Comparison of ENCODE assay signal across 11 cellular contexts in genomic region chr12:50927766-50928224, GRCh38. TPM values are rescaled to one million over a fixed set of nuclear protein-coding genes. Genes with fewer than 3 reads are reported as not detected.
DNase-seq lines count a peak whose midpoint lies in the region; ATAC-seq, FAIRE-seq and TF ChIP-seq lines count a peak whose summit lies in the region.
"Had no signal": no experiment of that assay in that cellular context is flagged by ENCODE, and none has a peak within 500 bp of the region (broad histone marks: within the 10 kb centered on the region; RNA-seq: fewer than 3 reads in every experiment).

No MANE protein-coding gene starts in this region.

- no peak for DNase-seq in GM18507 (ENCODE audit: extremely low spot score, insufficient read length, low read depth)
- DNase-seq in astrocyte of the cerebellum (ENCODE audit: low read depth): no peak
- DNase-seq in stimulated activated naive B cell treated with anti-CD40 and anti-IgM and Interleukin-4, amounts not matched to agents 10 μg/mL and 1 μg/mL and 100 μg/mL, for 72 hours: no peak
- DNase-seq in cerebellum (ENCODE audit: low spot score): no peak
- no peak for DNase-seq in G401 (ENCODE audit: low spot score)
- no peak for DNase-seq in activated CD4-positive, alpha-beta memory T cell treated with anti-CD3 and anti-CD28 coated beads, Interleukin-2, amount 10 ng/mL, durations not matched to agents 7 days and 5 days
- no peak for DNase-seq in mesenteric fat pad (ENCODE audit: low spot score)
- DNase-seq: NCI-H1436 treated with DMSO at 0.1 percent for 48 hours had no signal

- CTCF ChIA-PET in activated CD4-positive, alpha-beta memory T cell treated with anti-CD3 and anti-CD28 coated beads, Interleukin-2, amount 10 ng/mL, durations not matched to agents 7 days and 5 days (lab: Charles Lee): no interaction called here

- no peaks in the 10 kb centered on the region for H3K27me3 Mint-ChIP-seq in stimulated activated naive B cell treated with anti-CD40 and anti-IgM and Interleukin-4, amounts not matched to agents 10 μg/mL and 1 μg/mL and 100 μg/mL, for 72 hours
- no peaks in the 10 kb centered on the region for H3K27me3 Mint-ChIP-seq in activated CD4-positive, alpha-beta memory T cell treated with anti-CD3 and anti-CD28 coated beads, Interleukin-2, amount 10 ng/mL, durations not matched to agents 7 days and 5 days

- H3K27me3 ChIP-seq in liver (ENCODE audit: control insufficient read depth in 4 of 4, insufficient read depth in 4 of 4, low read length in 3 of 4): no peaks in the 10 kb centered on the region

- peak overlapping the region; percentile 80 for H3K27ac Mint-ChIP-seq in stimulated activated naive B cell treated with anti-CD40 and anti-IgM and Interleukin-4, amounts not matched to agents 10 μg/mL and 1 μg/mL and 100 μg/mL, for 72 hours
- no peak overlapping the region for H3K27ac Mint-ChIP-seq in activated CD4-positive, alpha-beta memory T cell treated with anti-CD3 and anti-CD28 coated beads, Interleukin-2, amount 10 ng/mL, durations not matched to agents 7 days and 5 days

- H3K9me3 ChIP-seq in liver (ENCODE audit: control insufficient read depth in 4 of 4, low read length in 3 of 4): no peaks in the 10 kb centered on the region

- peaks cover 0 to 4% (median 1%) of the 10 kb centered on the region in 4 donors for H3K36me3 ChIP-seq in liver (ENCODE audit: control insufficient read depth in 4 of 4, insufficient read depth in 3 of 4, low read depth in 1 of 4, low read length in 3 of 4)

- peak overlapping the region; percentile 85 to 91 for H3K4me3 Mint-ChIP-seq in stimulated activated naive B cell treated with anti-CD40 and anti-IgM and Interleukin-4, amounts not matched to agents 10 μg/mL and 1 μg/mL and 100 μg/mL, for 72 hours
- no peak overlapping the region for H3K4me3 Mint-ChIP-seq in activated CD4-positive, alpha-beta memory T cell treated with anti-CD3 and anti-CD28 coated beads, Interleukin-2, amount 10 ng/mL, durations not matched to agents 7 days and 5 days
- H3K4me3 Mint-ChIP-seq: neural crest cell had no signal

- in situ Hi-C loops in astrocyte of the cerebellum (cut with HindIII; ENCODE audit: low sequenced_read_pairs) (no loop called here), G401 (cut with HindIII; ENCODE audit: low sequenced_read_pairs) (no loop called here)

- TF ChIP-seq RAD21 in liver (IDR thresholded peaks at IDR 0.05): no peak

- no peak for ATAC-seq in stimulated activated naive B cell treated with anti-CD40 and anti-IgM and Interleukin-4, amounts not matched to agents 10 μg/mL and 1 μg/mL and 100 μg/mL, for 72 hours (replicated peaks)

- peak; percentile 57 for FAIRE-seq in GM18507 (lab: Jason Lieb, UNC)

- H3K4me1 ChIP-seq in liver (ENCODE audit: control insufficient read depth in 4 of 4, insufficient read depth in 4 of 4, low read length in 3 of 4): peaks cover 8 to 68% (median 52%) of the 10 kb centered on the region in 4 donors

- POLR2A ChIA-PET in activated CD4-positive, alpha-beta memory T cell treated with anti-CD3 and anti-CD28 coated beads, Interleukin-2, amount 10 ng/mL, durations not matched to agents 7 days and 5 days (lab: Charles Lee): interaction anchor here (1.1 kb wide), 1 partner anchor 9 kb away, joined by 3 read pairs; no protein-coding TSS in a partner anchor

- peak overlapping the region; percentile 57 to 99 for H3K9ac ChIP-seq in liver (ENCODE audit: low read depth in 1 of 2, low read length in 2 of 2)

- peak overlapping the region; percentile 62 for H3K4me3 ChIP-seq in astrocyte of the cerebellum (ENCODE audit: low read depth, low read length)
- peak overlapping the region; percentile 63 to 100 (median 90) for H3K4me3 ChIP-seq in liver (ENCODE audit: low read depth in 1 of 3, low read length in 3 of 3)

- H3K4me1 Mint-ChIP-seq in stimulated activated naive B cell treated with anti-CD40 and anti-IgM and Interleukin-4, amounts not matched to agents 10 μg/mL and 1 μg/mL and 100 μg/mL, for 72 hours: peaks cover 33 to 79% of the 10 kb centered on the region in 2 donors
- peaks cover 9% of the 10 kb centered on the region for H3K4me1 Mint-ChIP-seq in activated CD4-positive, alpha-beta memory T cell treated with anti-CD3 and anti-CD28 coated beads, Interleukin-2, amount 10 ng/mL, durations not matched to agents 7 days and 5 days

- peak overlapping the region; percentile 17 to 69 for H3K27ac ChIP-seq in liver (ENCODE audit: low read depth in 1 of 2, low read length in 2 of 2)

- no peak for TF ChIP-seq CTCF in astrocyte of the cerebellum (IDR thresholded peaks at IDR 0.05; ENCODE audit: low read depth, low read length, missing control alignments)
- no peak for TF ChIP-seq CTCF in liver (IDR thresholded peaks at IDR 0.05; ENCODE audit: low read depth, low read length, missing input control)

- H3K9me3 Mint-ChIP-seq in stimulated activated naive B cell treated with anti-CD40 and anti-IgM and Interleukin-4, amounts not matched to agents 10 μg/mL and 1 μg/mL and 100 μg/mL, for 72 hours: no peaks in the 10 kb centered on the region
- no peaks in the 10 kb centered on the region for H3K9me3 Mint-ChIP-seq in activated CD4-positive, alpha-beta memory T cell treated with anti-CD3 and anti-CD28 coated beads, Interleukin-2, amount 10 ng/mL, durations not matched to agents 7 days and 5 days
- H3K9me3 Mint-ChIP-seq: neural crest cell had no signal

- WGBS in liver: 39% methylated on average over 6 of the region's 6 CpGs

- H3K36me3 Mint-ChIP-seq in stimulated activated naive B cell treated with anti-CD40 and anti-IgM and Interleukin-4, amounts not matched to agents 10 μg/mL and 1 μg/mL and 100 μg/mL, for 72 hours: peaks cover 6 to 15% of the 10 kb centered on the region in 2 donors
- no peaks in the 10 kb centered on the region for H3K36me3 Mint-ChIP-seq in activated CD4-positive, alpha-beta memory T cell treated with anti-CD3 and anti-CD28 coated beads, Interleukin-2, amount 10 ng/mL, durations not matched to agents 7 days and 5 days (ENCODE audit: low read depth)

TF ChIP-seq in liver, 16 proteins besides CTCF, POLR2A, EP300 and RAD21 (continues in another document):
- TF ChIP-seq HNF4A (conservative IDR thresholded peaks at IDR 0.05): no peak
- TF ChIP-seq TAF1 (conservative IDR thresholded peaks at IDR 0.05): no peak
- TF ChIP-seq GABPA (IDR thresholded peaks at IDR 0.05 in 1 of 2, conservative IDR thresholded peaks at IDR 0.05 in 1 of 2): no peak
- no peak for TF ChIP-seq HNF4G (IDR thresholded peaks at IDR 0.05)
- TF ChIP-seq FOXA1 (IDR thresholded peaks at IDR 0.05): no peak
- no peak for TF ChIP-seq MAX (IDR thresholded peaks at IDR 0.05)
- no peak for TF ChIP-seq YY1 (IDR thresholded peaks at IDR 0.05)
- TF ChIP-seq JUND (IDR thresholded peaks at IDR 0.05): no peak
- no peak for TF ChIP-seq ATF3 (IDR thresholded peaks at IDR 0.05)
- no peak for TF ChIP-seq SP1 (IDR thresholded peaks at IDR 0.05)
- TF ChIP-seq FOXA2 (IDR thresholded peaks at IDR 0.05): no peak
- TF ChIP-seq REST (IDR thresholded peaks at IDR 0.05): no peak
- no peak for TF ChIP-seq EGR1 (IDR thresholded peaks at IDR 0.05; ENCODE audit: low read depth in 2 of 2)
- no peak for TF ChIP-seq RXRA (IDR thresholded peaks at IDR 0.05)

RNA-seq across cellular contexts. Expression of gene HIGD1C, which starts 24.5 kb away (rescaled TPM):
- total RNA-seq in liver (not detected), cerebellum (not detected), mesenteric fat pad (not detected)
- polyA plus RNA-seq in liver: not detected
- total RNA-seq in G401 (2014; rRNA removed; shearing (Covaris generic)): not detected in 2 replicates
- total RNA-seq in activated CD4-positive, alpha-beta memory T cell treated with anti-CD3 and anti-CD28 coated beads, Interleukin-2, amount 10 ng/mL, durations not matched to agents 7 days and 5 days: not detected
- total RNA-seq: neural crest cell, SK-MEL-5 had no signal
